ENCODE assay signal across 8 cellular contexts in the genomic region with DNA sequence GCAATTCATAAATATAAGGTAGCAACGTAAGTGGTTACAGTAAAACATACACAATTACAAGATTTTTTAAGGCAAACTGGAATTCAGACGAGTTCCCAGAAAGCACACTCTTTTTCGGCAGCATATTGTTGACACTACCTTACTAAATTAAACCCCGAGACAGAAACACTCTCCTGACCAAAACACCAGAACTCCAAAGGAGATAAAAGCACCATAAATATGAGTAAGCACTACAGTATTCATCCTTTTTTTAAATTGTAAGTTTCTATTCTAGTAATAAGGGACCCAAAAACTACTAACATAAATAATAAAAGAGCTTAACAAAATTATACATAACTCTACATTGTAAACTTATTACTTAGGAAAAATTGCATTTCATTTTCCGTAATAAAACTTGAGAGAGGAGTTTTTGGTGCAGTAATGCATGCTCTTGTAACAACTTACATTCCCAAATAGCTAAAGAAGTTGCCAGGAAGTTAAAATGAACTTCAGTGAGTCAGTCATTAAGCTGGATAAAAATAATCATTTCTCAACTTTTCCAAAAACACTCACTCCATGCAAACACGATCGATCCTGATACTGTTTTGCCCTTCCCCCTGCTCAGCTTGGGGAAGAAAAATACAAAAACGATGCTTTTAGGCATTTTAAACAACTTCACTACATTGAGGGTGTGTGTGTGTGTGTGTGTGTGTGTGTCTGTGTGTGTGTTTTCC. TPM values are rescaled to one million over a fixed set of nuclear protein-coding genes. Genes with fewer than 3 reads are reported as not detected.
DNase-seq lines count a peak whose midpoint lies in the region; ATAC-seq, FAIRE-seq and TF ChIP-seq lines count a peak whose summit lies in the region.

No MANE protein-coding gene starts in this region.

- TF ChIP-seq EP300 in HepG2 (IDR thresholded peaks at IDR 0.05; ENCODE audit: low read depth in 2 of 2, low read length in 2 of 2) (no peak), HepG2 (CRISPR knock-in tag; IDR thresholded peaks at IDR 0.05; ENCODE audit: borderline replicate concordance) (no peak)

- H3K27me3 ChIP-seq in HepG2 (ENCODE audit: control insufficient read depth in 1 of 2, insufficient read depth in 2 of 2, low read length in 2 of 2) (peaks cover 0 to 3% of the 10 kb centered on the region in 2 experiments; a peak in 2 of 5 replicates), thyroid gland (no peaks in the 10 kb centered on the region)

- no peak overlapping the region for H2AFZ ChIP-seq in HepG2 (ENCODE audit: low read length)

- H3K4me3 ChIP-seq in HepG2 (replicated peaks in 1 of 3; ENCODE audit: insufficient read depth in 1 of 3, low read depth in 2 of 3, low read length in 3 of 3) (peak overlapping the region; percentile 85 to 98 (median 87)), thyroid gland (replicated peaks in 1 of 3) (peak overlapping the region in 1 of 3 donors; percentile 95)

- peaks cover under 1% of the 10 kb centered on the region for H3K9me3 Mint-ChIP-seq in activated T-cell treated with anti-CD3 and anti-CD28 coated beads, Interleukin-2, amount 50 U/mL, for 24 hours

- H4K20me1 ChIP-seq in HepG2 (ENCODE audit: insufficient read depth, low read length): no peaks in the 10 kb centered on the region; the same call in 1 of the 2 replicates

- peak overlapping the region; percentile 88 for H3K4me3 Mint-ChIP-seq in activated T-cell treated with anti-CD3 and anti-CD28 coated beads, Interleukin-2, amount 50 U/mL, for 24 hours

- H3K4me2 ChIP-seq in HepG2 (ENCODE audit: low read depth, low read length): peak overlapping the region; percentile 94

- peaks cover 29% of the 10 kb centered on the region for H3K36me3 Mint-ChIP-seq in activated T-cell treated with anti-CD3 and anti-CD28 coated beads, Interleukin-2, amount 50 U/mL, for 24 hours (ENCODE audit: low read depth)

- no peaks in the 10 kb centered on the region for H3K9me3 ChIP-seq in HepG2 (ENCODE audit: low read length)
- no peaks in the 10 kb centered on the region for H3K9me3 ChIP-seq in thyroid gland

- CTCF ChIA-PET in HepG2 (lab: Yijun Ruan, JAX; ENCODE audit: low intra/inter-chr PET ratio, low total read pairs): no interaction called here

- FAIRE-seq in HepG2 (lab: Jason Lieb, UNC): no peak

- H3K27ac Mint-ChIP-seq in activated T-cell treated with anti-CD3 and anti-CD28 coated beads, Interleukin-2, amount 50 U/mL, for 24 hours: peak overlapping the region; percentile 94

- no peak for DNase-seq in activated T-cell treated with anti-CD3 and anti-CD28 coated beads, Interleukin-2, amount 50 U/mL, for 24 hours
- DNase-seq in activated T-cell treated with anti-CD3 and anti-CD28 coated beads for 4 hours (no peak), HepG2 (ENCODE audit: low spot score) (no peak), thyroid gland (no peak), G401 (ENCODE audit: low spot score) (no peak), occipital lobe (lab: John Stamatoyannopoulos, UW) (no peak)
- no peak for DNase-seq in activated CD4-positive, CD25-positive, alpha-beta regulatory T cell (lab: John Stamatoyannopoulos, UW)

- POLR2A ChIA-PET in HepG2 (lab: Yijun Ruan, JAX): interaction anchor here (1.1 kb wide), 1 partner anchor 116 kb away, joined by 3 read pairs; no protein-coding TSS in a partner anchor

- no peak for TF ChIP-seq POLR2A in HepG2 (IDR thresholded peaks at IDR 0.05; ENCODE audit: insufficient read depth in 1 of 2, low read depth in 2 of 2, low read length in 2 of 2)
- no peak for TF ChIP-seq POLR2A in thyroid gland (IDR thresholded peaks at IDR 0.05)

- H3K27me3 Mint-ChIP-seq in activated T-cell treated with anti-CD3 and anti-CD28 coated beads, Interleukin-2, amount 50 U/mL, for 24 hours: no peaks in the 10 kb centered on the region

- H3K4me1 Mint-ChIP-seq in activated T-cell treated with anti-CD3 and anti-CD28 coated beads, Interleukin-2, amount 50 U/mL, for 24 hours (ENCODE audit: low read depth): peaks cover 54% of the 10 kb centered on the region

- intact Hi-C loops in HepG2 (cut with micrococcal nuclease; ENCODE audit: unreplicated experiment): loop anchor here (1.0 to 10.0 kb wide), 3 partner anchors 30 to 90 kb away; no protein-coding TSS in a partner anchor
- intact Hi-C loops in thyroid gland (cut with DNase I): no loop called here

- H3K27ac ChIP-seq in angular gyrus (ENCODE audit: low read depth, low read length): peak overlapping the region; percentile 89
- no peak overlapping the region for H3K27ac ChIP-seq in HepG2 (ENCODE audit: extremely low read length, insufficient read depth, low read length)
- H3K27ac ChIP-seq in thyroid gland: peak overlapping the region in 2 of 3 donors; percentile 72 to 76

- no peak for ATAC-seq in HepG2

- WGBS in HepG2 (ENCODE audit: low lambda C conversion rate): 25% methylated on average over 8 of the region's 8 CpGs
- WGBS in thyroid gland, 2 donors: 63 to 71% methylated on average over 8 of the region's 8 CpGs

- no peak for TF ChIP-seq RAD21 in HepG2 (CRISPR knock-in tag; IDR thresholded peaks at IDR 0.05)

- H3K36me3 ChIP-seq in HepG2 (replicated peaks in 1 of 2; ENCODE audit: control insufficient read depth in 1 of 2, insufficient read depth in 2 of 2, low read length in 2 of 2) (no peaks in the 10 kb centered on the region), thyroid gland (no peaks in the 10 kb centered on the region)

- H3K9ac ChIP-seq in HepG2 (ENCODE audit: insufficient read depth, low read depth, low read length): peak overlapping the region; percentile 77

- TSS peak; percentile 42 for BruUV-seq in HepG2 (replicated peaks; lab: Mats Ljungman, UMichigan)

- no peak for TF ChIP-seq CTCF in HepG2 (CRISPR knock-in tag; IDR thresholded peaks at IDR 0.05)
- TF ChIP-seq CTCF in thyroid gland (IDR thresholded peaks at IDR 0.05): no peak

- H3K4me1 ChIP-seq in HepG2 (ENCODE audit: insufficient read depth, low read length): peaks cover 35% of the 10 kb centered on the region
- peaks cover 30 to 33% of the 10 kb centered on the region in 2 donors for H3K4me1 ChIP-seq in thyroid gland

- peaks cover 59% of the 10 kb centered on the region for H3K79me2 ChIP-seq in HepG2 (ENCODE audit: insufficient read depth, low read length)

- in situ Hi-C loops in HepG2 (cut with HindIII; ENCODE audit: extremely low pct_ligation_motif_present, low pct_unique_long_range_greater_than_20kb): loop anchor here (10.0 to 25.0 kb wide), 2 partner anchors 108 to 400 kb away; a partner anchor contains a TSS
- in situ Hi-C loops in G401 (cut with HindIII; ENCODE audit: low sequenced_read_pairs): no loop called here

TF ChIP-seq in HepG2, 621 proteins besides CTCF, POLR2A, EP300 and RAD21 (continues in another document):
- TF ChIP-seq CHD2 (IDR thresholded peaks at IDR 0.05; ENCODE audit: low read depth, low read length): no peak
- TF ChIP-seq, protein P1, sequence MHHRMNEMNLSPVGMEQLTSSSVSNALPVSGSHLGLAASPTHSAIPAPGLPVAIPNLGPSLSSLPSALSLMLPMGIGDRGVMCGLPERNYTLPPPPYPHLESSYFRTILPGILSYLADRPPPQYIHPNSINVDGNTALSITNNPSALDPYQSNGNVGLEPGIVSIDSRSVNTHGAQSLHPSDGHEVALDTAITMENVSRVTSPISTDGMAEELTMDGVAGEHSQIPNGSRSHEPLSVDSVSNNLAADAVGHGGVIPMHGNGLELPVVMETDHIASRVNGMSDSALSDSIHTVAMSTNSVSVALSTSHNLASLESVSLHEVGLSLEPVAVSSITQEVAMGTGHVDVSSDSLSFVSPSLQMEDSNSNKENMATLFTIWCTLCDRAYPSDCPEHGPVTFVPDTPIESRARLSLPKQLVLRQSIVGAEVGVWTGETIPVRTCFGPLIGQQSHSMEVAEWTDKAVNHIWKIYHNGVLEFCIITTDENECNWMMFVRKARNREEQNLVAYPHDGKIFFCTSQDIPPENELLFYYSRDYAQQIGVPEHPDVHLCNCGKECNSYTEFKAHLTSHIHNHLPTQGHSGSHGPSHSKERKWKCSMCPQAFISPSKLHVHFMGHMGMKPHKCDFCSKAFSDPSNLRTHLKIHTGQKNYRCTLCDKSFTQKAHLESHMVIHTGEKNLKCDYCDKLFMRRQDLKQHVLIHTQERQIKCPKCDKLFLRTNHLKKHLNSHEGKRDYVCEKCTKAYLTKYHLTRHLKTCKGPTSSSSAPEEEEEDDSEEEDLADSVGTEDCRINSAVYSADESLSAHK (CRISPR knock-in tag; IDR thresholded peaks at IDR 0.05; ENCODE audit: borderline replicate concordance): no peak

RNA-seq across cellular contexts. Expression of a gene that starts 2.0 kb away (rescaled TPM):
- total RNA-seq in HepG2 (2016; rRNA removed; fragmentation: Illumina TruSeq; extraction: Trizol): 22.6 and 25.7 TPM in 2 replicates
- total RNA-seq in HepG2 (2016; cell fraction: cytosol; rRNA removed; fragmentation: Illumina TruSeq; extraction: Trizol; ENCODE audit: low read depth): 6.1 and 10.2 TPM in 2 replicates
- total RNA-seq in HepG2 (2016; cell fraction: insoluble cytoplasmic fraction; rRNA removed; fragmentation: Illumina TruSeq; extraction: Trizol): 20.3 and 22.2 TPM in 2 replicates
- total RNA-seq in HepG2 (2016; cell fraction: membrane; rRNA removed; fragmentation: Illumina TruSeq; extraction: Trizol): 24.0 and 27.4 TPM in 2 replicates
- total RNA-seq in HepG2 (2016; cell fraction: nucleus; rRNA removed; fragmentation: Illumina TruSeq; extraction: Trizol): 11.6 and 11.8 TPM in 2 replicates
- polyA plus RNA-seq in HepG2 (2011; rRNA removed): 7.1 and 9.1 TPM in 2 replicates
- 5.3 and 6.6 TPM in 2 replicates for polyA plus RNA-seq in HepG2 (2011; cell fraction: cytosol; rRNA removed)
- polyA plus RNA-seq in HepG2 (2011; cell fraction: nucleus; rRNA removed): 2.9 and 4.2 TPM in 2 replicates
- 5.0 and 6.5 TPM in 2 replicates for polyA plus RNA-seq in HepG2 (2012)
- polyA plus RNA-seq in HepG2 (2016; cell fraction: cytosol; fragmentation: Illumina TruSeq; extraction: Trizol; ENCODE audit: low read depth): 5.4 and 7.9 TPM in 2 replicates
- 25.0 and 34.3 TPM in 2 replicates for polyA plus RNA-seq in HepG2 (2016; cell fraction: insoluble cytoplasmic fraction; fragmentation: Illumina TruSeq; extraction: Trizol; ENCODE audit: low read depth)
- 18.1 and 20.5 TPM in 2 replicates for polyA plus RNA-seq in HepG2 (2016; cell fraction: membrane; fragmentation: Illumina TruSeq; extraction: Trizol; ENCODE audit: low read depth)
- polyA plus RNA-seq in HepG2 (2016; cell fraction: nucleus; fragmentation: Illumina TruSeq; extraction: Trizol; ENCODE audit: insufficient read depth, low read depth): 13.7 and 14.2 TPM in 2 replicates
- 6.7 and 9.6 TPM in 2 replicates for polyA minus RNA-seq in HepG2 (2011; rRNA and poly(A)+ RNA removed; ENCODE audit: low replicate concordance)
- polyA minus RNA-seq in HepG2 (2011; cell fraction: cytosol; rRNA and poly(A)+ RNA removed): 11.4 and 13.8 TPM in 2 replicates
- polyA minus RNA-seq in HepG2 (2011; cell fraction: nucleus; rRNA and poly(A)+ RNA removed): 19.6 and 21.5 TPM in 2 replicates
- 10 to 100 TPM; 16.5 to 23.2 (median 19.3) TPM for total RNA-seq in thyroid gland
- 39.2 and 83.4 TPM in 2 replicates for total RNA-seq in G401 (2014; rRNA removed; shearing (Covaris generic))
- total RNA-seq in occipital lobe: 41.0 TPM
